8 cellular contexts compared by ENCODE assay signal in the genomic region with DNA sequence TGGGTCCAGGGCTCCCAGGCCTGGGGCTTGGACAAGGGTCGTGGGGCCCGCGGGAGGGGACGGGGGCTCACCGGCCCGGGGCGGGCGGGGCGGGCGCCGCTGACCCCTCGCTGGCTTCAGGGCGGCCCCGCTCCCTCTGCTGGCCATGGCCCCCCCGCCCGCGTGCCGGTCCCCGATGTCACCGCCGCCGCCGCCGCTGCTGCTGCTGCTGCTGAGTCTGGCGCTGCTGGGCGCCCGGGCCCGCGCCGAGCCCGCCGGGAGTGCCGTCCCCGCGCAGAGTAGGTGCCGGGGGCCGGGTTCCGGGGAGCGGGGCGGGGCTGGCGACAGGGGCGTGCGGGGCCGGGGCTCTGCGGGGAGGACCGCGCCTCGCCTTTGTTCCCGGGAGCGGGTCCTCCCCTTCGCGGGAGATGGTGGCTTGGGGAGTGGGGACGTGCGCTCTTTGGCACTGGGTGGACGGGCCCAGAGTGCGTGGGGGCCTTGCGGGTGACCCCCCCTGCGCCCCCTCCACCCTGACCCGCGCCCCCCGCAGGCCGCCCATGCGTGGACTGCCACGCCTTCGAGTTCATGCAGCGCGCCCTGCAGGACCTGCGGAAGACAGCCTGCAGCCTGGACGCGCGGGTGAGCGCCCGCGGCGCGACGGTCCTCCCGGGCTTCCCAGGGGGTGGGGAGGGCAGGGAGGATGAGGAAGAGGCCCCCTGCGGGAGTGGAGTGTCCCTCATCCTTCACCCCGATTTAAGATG. TPM values are rescaled to one million over a fixed set of nuclear protein-coding genes. Genes with fewer than 3 reads are reported as not detected.
DNase-seq lines count a peak whose midpoint lies in the region; ATAC-seq and TF ChIP-seq lines count a peak whose summit lies in the region.

No MANE protein-coding gene starts in this region.

- H3K4me3 ChIP-seq in osteoblast (ENCODE audit: insufficient read depth, low read length), result peak overlapping the region; percentile 81

- no peaks in the 10 kb centered on the region for H3K9me3 Mint-ChIP-seq in activated T-cell treated with anti-CD3 and anti-CD28 coated beads, Interleukin-2, amount 50 U/mL, for 72 hours

- no peaks in the 10 kb centered on the region for H3K79me2 ChIP-seq in osteoblast (ENCODE audit: insufficient read depth, low read length)

- H3K4me1 Mint-ChIP-seq in activated T-cell treated with anti-CD3 and anti-CD28 coated beads, Interleukin-2, amount 50 U/mL, for 72 hours (ENCODE audit: low read depth), result no peaks in the 10 kb centered on the region

- H3K27me3 ChIP-seq in foreskin keratinocyte, result peaks cover 50% of the 10 kb centered on the region
- H3K27me3 ChIP-seq in osteoblast (ENCODE audit: insufficient read depth, low read length), result peaks cover 21% of the 10 kb centered on the region

- H3K36me3 ChIP-seq in osteoblast (ENCODE audit: insufficient read depth, low read length), result no peaks in the 10 kb centered on the region

- H3K27ac ChIP-seq in foreskin keratinocyte (no peak overlapping the region), osteoblast (ENCODE audit: low read depth, low read length) (no peak overlapping the region)

- peak overlapping the region; percentile 74 to 78 for H3K4me3 Mint-ChIP-seq in activated T-cell treated with anti-CD3 and anti-CD28 coated beads, Interleukin-2, amount 50 U/mL, for 72 hours

- DNase-seq in NCI-H146 (lab: John Stamatoyannopoulos, UW) (peak; percentile 30), NCI-H146 treated with DMSO at 0.1 percent for 48 hours (lab: John Stamatoyannopoulos, UW; ENCODE audit: unreplicated experiment) (no peak), HuH-7 (ENCODE audit: low spot score) (peak; percentile 43), foreskin keratinocyte (no peak), osteoblast (ENCODE audit: insufficient read length, low spot score, missing footprints) (peak; percentile 96), occipital lobe (lab: John Stamatoyannopoulos, UW) (no peak), NCI-H1092 treated with DMSO at 0.1 percent for 48 hours (lab: John Stamatoyannopoulos, UW) (no peak)
- peak; percentile 59 for DNase-seq in activated T-cell treated with anti-CD3 and anti-CD28 coated beads, Interleukin-2, amount 50 U/mL, for 72 hours

- TF ChIP-seq CTCF in foreskin keratinocyte (conservative IDR thresholded peaks at IDR 0.05), result no peak
- no peak for TF ChIP-seq CTCF in osteoblast (IDR thresholded peaks at IDR 0.05; ENCODE audit: extremely low read depth, low read depth, low read length)

- no peak overlapping the region for H2AFZ ChIP-seq in osteoblast (ENCODE audit: low read length)

- H3K4me1 ChIP-seq in foreskin keratinocyte (no peaks in the 10 kb centered on the region), osteoblast (ENCODE audit: insufficient read depth, low read length) (peaks cover 6% of the 10 kb centered on the region)

- H3K27me3 Mint-ChIP-seq in activated T-cell treated with anti-CD3 and anti-CD28 coated beads, Interleukin-2, amount 50 U/mL, for 72 hours (ENCODE audit: low read depth), result peaks cover 23% of the 10 kb centered on the region

- peak; percentile 65 to 70 for ATAC-seq in activated T-cell treated with anti-CD3 and anti-CD28 coated beads, Interleukin-2, amount 50 U/mL, for 72 hours (replicated peaks in 1 of 2)
- ATAC-seq in foreskin keratinocyte, result peak; percentile 19

- peaks cover 3% of the 10 kb centered on the region for H4K20me1 ChIP-seq in osteoblast (ENCODE audit: insufficient read depth, low read length)

- no peak overlapping the region for H3K27ac Mint-ChIP-seq in activated T-cell treated with anti-CD3 and anti-CD28 coated beads, Interleukin-2, amount 50 U/mL, for 72 hours

- no peaks in the 10 kb centered on the region for H3K9me3 ChIP-seq in osteoblast (ENCODE audit: low read depth, low read length)

- H3K4me2 ChIP-seq in osteoblast (ENCODE audit: insufficient read depth, low read length), result peak overlapping the region; percentile 81

- peaks cover 2% of the 10 kb centered on the region in 2 donors for H3K36me3 Mint-ChIP-seq in activated T-cell treated with anti-CD3 and anti-CD28 coated beads, Interleukin-2, amount 50 U/mL, for 72 hours (ENCODE audit: insufficient read depth in 2 of 2)

RNA-seq across cellular contexts. Expression of a gene that starts 16.8 kb away (rescaled TPM):
- 1 to 10 TPM in 1 of 2 donors, under 1 TPM in 1; 0.51 to 1.5 TPM for total RNA-seq in activated T-cell treated with anti-CD3 and anti-CD28 coated beads, Interleukin-2, amount 50 U/mL, for 72 hours
- not detected in 2 replicates for total RNA-seq in foreskin keratinocyte
- 0.02 TPM in 1 of 2 replicates, not detected in the other for polyA plus RNA-seq in foreskin keratinocyte
- under 0.01 TPM in 2 replicates for total RNA-seq in osteoblast
- 11.4 TPM for total RNA-seq in occipital lobe

RNA-seq across cellular contexts. Expression of a gene that starts 33.6 kb away (rescaled TPM):
- 10 to 100 TPM; 40.8 to 57.4 TPM for total RNA-seq in activated T-cell treated with anti-CD3 and anti-CD28 coated beads, Interleukin-2, amount 50 U/mL, for 72 hours
- total RNA-seq in foreskin keratinocyte (22.9 and 25.5 TPM in 2 replicates), osteoblast (19.2 and 19.9 TPM in 2 replicates), occipital lobe (19.0 TPM)
- polyA plus RNA-seq in foreskin keratinocyte, result 21.0 and 24.4 TPM in 2 replicates

Comparison
In these comparisons a context has a peak if more than half of its experiments do, and no peak if none do; other contexts are left out.
1. DNase-seq: peak in NCI-H146 (single experiment), HuH-7 (single experiment), activated T-cell treated with anti-CD3 and anti-CD28 coated beads, Interleukin-2, amount 50 U/mL, for 72 hours (2 of 2) and osteoblast (single experiment); none in NCI-H146 treated with DMSO at 0.1 percent for 48 hours (single experiment), foreskin keratinocyte (0 of 2), occipital lobe (single experiment) and NCI-H1092 treated with DMSO at 0.1 percent for 48 hours (single experiment).